In the genomic region with DNA sequence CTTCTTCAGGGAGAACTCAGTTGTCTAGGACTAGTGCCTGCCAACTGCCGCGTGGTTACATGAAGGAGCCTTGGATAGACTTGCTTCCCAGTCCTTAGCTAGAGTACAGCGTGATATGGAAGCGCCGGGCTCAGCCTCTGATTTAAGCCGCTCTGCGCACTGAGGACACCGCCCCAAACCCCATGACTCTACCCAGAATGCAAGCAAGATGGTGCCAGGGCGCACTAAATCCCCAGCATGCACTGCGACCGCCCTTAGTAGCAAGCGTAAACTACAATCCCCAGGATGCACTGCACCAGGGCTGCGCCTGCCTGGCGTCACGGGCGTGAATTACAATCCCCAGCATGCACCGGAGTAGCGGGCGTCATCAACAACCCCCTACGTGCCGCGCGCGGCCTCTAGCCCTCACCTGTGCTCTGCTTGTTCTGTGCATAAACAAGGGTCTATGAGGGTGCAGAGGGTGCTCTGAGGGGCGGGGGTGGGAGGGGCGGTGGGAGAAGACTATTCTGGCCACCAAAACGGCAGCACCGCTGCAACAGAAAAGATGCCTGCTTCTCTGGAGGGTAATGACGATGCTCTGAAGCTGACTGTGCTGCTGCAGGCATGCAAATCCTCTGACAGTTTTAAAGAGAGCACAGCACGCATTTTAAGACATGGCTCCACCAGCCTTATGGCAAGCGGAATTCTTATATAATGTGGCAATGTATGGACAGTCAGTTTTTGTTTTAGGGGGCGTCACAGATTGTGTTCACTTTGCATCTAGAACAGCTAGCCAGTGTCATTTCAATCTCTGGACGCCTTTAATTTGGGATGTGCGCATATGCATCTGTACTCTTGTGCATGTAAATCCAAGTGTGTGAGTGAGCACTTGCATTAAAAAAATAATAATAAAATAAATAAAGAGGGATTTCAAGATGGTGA, we compare ENCODE assay signal across 8 cellular contexts.
DNase-seq lines count a peak whose midpoint lies in the region; ATAC-seq and TF ChIP-seq lines count a peak whose summit lies in the region.

No MANE protein-coding gene starts in this region.

- H3K4me3 ChIP-seq in GM12865 (ENCODE audit: low read depth, low read length) = peak overlapping the region; percentile 2
- peak overlapping the region; percentile 52 for H3K4me3 ChIP-seq in WERI-Rb-1 (ENCODE audit: low read depth, low read length)
- H3K4me3 ChIP-seq in cardiac fibroblast (replicated peaks in 1 of 2; ENCODE audit: low read depth in 2 of 2, low read length in 2 of 2) = peak overlapping the region; percentile 21 to 36
- peak overlapping the region; percentile 60 for H3K4me3 ChIP-seq in smooth muscle cell

- H3K27me3 ChIP-seq in WERI-Rb-1 (ENCODE audit: insufficient read depth, low read depth, severe bottlenecking) (no peaks in the 10 kb centered on the region), smooth muscle cell (ENCODE audit: low read depth) (no peaks in the 10 kb centered on the region)

- H3K27ac ChIP-seq in WERI-Rb-1 = peak overlapping the region; percentile 48
- no peak overlapping the region for H3K27ac ChIP-seq in smooth muscle cell (ENCODE audit: low read depth)

- peak overlapping the region; percentile 95 for H2AFZ ChIP-seq in smooth muscle cell (ENCODE audit: low read depth)

- ATAC-seq in HG02610 (IDR thresholded peaks at IDR 0.05; ENCODE audit: unreplicated experiment) = peak; percentile 100

- WGBS in smooth muscle cell (ENCODE audit: low lambda C conversion rate) = 15% methylated on average over 34 of the region's 34 CpGs

- H3K79me2 ChIP-seq in smooth muscle cell (ENCODE audit: low read depth) = no peaks in the 10 kb centered on the region

- H4K20me1 ChIP-seq in smooth muscle cell (ENCODE audit: low read depth) = no peaks in the 10 kb centered on the region

- H3F3A ChIP-seq in smooth muscle cell (ENCODE audit: low read depth) = no peaks in the 10 kb centered on the region

- no peak overlapping the region for H3K9ac ChIP-seq in smooth muscle cell (ENCODE audit: low read depth)

- peak; percentile 79 for DNase-seq in GM12865 (ENCODE audit: low read depth)
- DNase-seq in NCI-H146 (lab: John Stamatoyannopoulos, UW) = peak; percentile 99
- peak; percentile 97 for DNase-seq in WERI-Rb-1
- DNase-seq in cardiac fibroblast (ENCODE audit: low read depth in 2 of 2) = peak; percentile 82 to 84
- DNase-seq in inferior parietal cortex (ENCODE audit: extremely low spot score) = peak; percentile 98
- DNase-seq in smooth muscle cell (lab: John Stamatoyannopoulos, UW; ENCODE audit: unreplicated experiment) = peak; percentile 46
- DNase-seq in RKO (ENCODE audit: low spot score) = no peak

- H3K9me3 ChIP-seq in WERI-Rb-1 (ENCODE audit: severe bottlenecking) (peaks cover 3% of the 10 kb centered on the region), smooth muscle cell (replicated peaks; ENCODE audit: low read depth) (no peaks in the 10 kb centered on the region)

- TF ChIP-seq CTCF in GM12865 (IDR thresholded peaks at IDR 0.05; ENCODE audit: insufficient read depth, low read depth, low read length, missing control alignments) = no peak
- TF ChIP-seq CTCF in WERI-Rb-1 (IDR thresholded peaks at IDR 0.05; ENCODE audit: low read depth, low read length) = 0 out of 2 replicates have a peak, but pooled peaks have one; percentile 11
- TF ChIP-seq CTCF in cardiac fibroblast (IDR thresholded peaks at IDR 0.05; ENCODE audit: low read depth, low read length) = no peak
- TF ChIP-seq CTCF in smooth muscle cell (IDR thresholded peaks at IDR 0.05; ENCODE audit: borderline replicate concordance, insufficient read depth, poor library complexity, severe bottlenecking) = no peak

- peak overlapping the region; percentile 86 for H3K4me2 ChIP-seq in smooth muscle cell

- H3K36me3 ChIP-seq in WERI-Rb-1 = no peaks in the 10 kb centered on the region
- H3K36me3 ChIP-seq in smooth muscle cell (ENCODE audit: low read depth) = no peaks in the 10 kb centered on the region

- peaks cover 10% of the 10 kb centered on the region for H3K4me1 ChIP-seq in smooth muscle cell (ENCODE audit: low read depth)

Comparison
In these comparisons a context has a peak if more than half of its experiments do, and no peak if none do; other contexts are left out.
1. H3K4me3 ChIP-seq: peak in every context shown above with its lines; median percentile 60 in smooth muscle cell; 52 in WERI-Rb-1; 28 in cardiac fibroblast; 2 in GM12865.